Comparison of ENCODE assay signal across 1 cellular context in the genomic region with DNA sequence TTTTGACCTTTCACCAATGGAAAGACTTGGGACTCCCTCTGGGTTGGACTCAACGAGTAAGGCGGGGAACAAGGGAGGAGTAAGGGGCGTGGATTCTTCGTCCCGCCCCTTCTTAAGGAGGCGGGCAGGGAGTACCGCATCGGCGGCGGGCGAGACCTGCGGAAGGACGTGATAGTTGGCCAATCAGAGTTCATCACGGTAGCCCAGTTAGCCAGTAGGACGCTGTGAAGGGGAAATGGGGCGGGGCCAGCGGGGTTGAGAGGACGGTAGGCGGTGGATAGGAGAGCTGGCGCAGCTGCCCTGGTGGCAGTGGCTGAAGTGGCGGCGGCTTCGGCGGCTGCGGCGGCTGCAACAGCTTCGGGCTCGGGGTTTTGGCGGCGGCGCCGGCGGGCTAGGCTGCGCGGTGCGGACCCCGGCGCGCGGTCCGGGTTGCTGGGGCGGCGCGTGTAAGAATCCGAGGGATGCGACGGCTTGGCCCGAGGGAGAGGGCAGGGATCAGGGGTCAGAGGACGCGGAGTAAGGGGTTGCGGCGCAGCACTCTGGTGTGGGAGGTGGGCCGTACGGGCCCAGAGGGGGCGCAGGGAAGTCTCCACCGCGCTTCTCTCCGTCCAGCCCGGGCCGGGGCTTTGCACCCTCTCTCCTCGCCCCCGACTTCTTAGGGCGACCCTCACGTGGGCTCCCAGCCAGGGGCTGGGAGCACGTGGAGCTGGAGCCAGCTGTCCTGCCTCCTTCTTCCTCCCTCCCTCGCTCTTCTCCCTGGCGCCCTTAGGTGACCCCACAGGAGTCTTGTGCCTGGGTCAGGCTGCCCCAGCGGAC.
TF ChIP-seq lines count a peak whose summit lies in the region.

A gene (plus strand): TSS at position 284 of the 816 bp plus-strand sequence. CDS start 5,389 bp downstream, outside the sequence.

TF ChIP-seq in HepG2, 621 proteins besides CTCF, POLR2A, EP300 and RAD21 (continued from another document and continues in another):
- TF ChIP-seq MXI1 (IDR thresholded peaks at IDR 0.05; ENCODE audit: borderline replicate concordance, low read depth, low read length), result peak; percentile 54; the same call in 1 of the 3 replicates
- TF ChIP-seq ZSCAN21 (CRISPR knock-in tag; IDR thresholded peaks at IDR 0.05; ENCODE audit: borderline replicate concordance), result peak; percentile 80
- no peak for TF ChIP-seq ZNF598 (CRISPR knock-in tag; IDR thresholded peaks at IDR 0.05; ENCODE audit: borderline replicate concordance)
- TF ChIP-seq POLR2AphosphoS2 (IDR thresholded peaks at IDR 0.05; ENCODE audit: low read depth, low read length), result 0 out of 2 replicates have a peak, but pooled peaks have one; percentile 10
- TF ChIP-seq ZNF430 (CRISPR knock-in tag; IDR thresholded peaks at IDR 0.05), result peak; percentile 28; the same call in 1 of the 2 replicates
- TF ChIP-seq, protein P1, sequence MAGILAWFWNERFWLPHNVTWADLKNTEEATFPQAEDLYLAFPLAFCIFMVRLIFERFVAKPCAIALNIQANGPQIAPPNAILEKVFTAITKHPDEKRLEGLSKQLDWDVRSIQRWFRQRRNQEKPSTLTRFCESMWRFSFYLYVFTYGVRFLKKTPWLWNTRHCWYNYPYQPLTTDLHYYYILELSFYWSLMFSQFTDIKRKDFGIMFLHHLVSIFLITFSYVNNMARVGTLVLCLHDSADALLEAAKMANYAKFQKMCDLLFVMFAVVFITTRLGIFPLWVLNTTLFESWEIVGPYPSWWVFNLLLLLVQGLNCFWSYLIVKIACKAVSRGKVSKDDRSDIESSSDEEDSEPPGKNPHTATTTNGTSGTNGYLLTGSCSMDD (CRISPR knock-in tag; IDR thresholded peaks at IDR 0.05), result no peak
- TF ChIP-seq SRSF4 (IDR thresholded peaks at IDR 0.05; ENCODE audit: low read depth, low read length, poor library complexity, severe bottlenecking), result peak; percentile 56
- TF ChIP-seq KAT8 (CRISPR knock-in tag; IDR thresholded peaks at IDR 0.05), result 0 out of 2 replicates have a peak, but pooled peaks have one; percentile 37
- TF ChIP-seq ZNF274 (CRISPR knock-in tag; IDR thresholded peaks at IDR 0.05), result 0 out of 2 replicates have a peak, but pooled peaks have one; percentile 38
- TF ChIP-seq BRD4 (CRISPR knock-in tag; IDR thresholded peaks at IDR 0.05), result no peak
- TF ChIP-seq KMT2A (CRISPR knock-in tag; IDR thresholded peaks at IDR 0.05), result peak; percentile 55
- TF ChIP-seq, protein P2, sequence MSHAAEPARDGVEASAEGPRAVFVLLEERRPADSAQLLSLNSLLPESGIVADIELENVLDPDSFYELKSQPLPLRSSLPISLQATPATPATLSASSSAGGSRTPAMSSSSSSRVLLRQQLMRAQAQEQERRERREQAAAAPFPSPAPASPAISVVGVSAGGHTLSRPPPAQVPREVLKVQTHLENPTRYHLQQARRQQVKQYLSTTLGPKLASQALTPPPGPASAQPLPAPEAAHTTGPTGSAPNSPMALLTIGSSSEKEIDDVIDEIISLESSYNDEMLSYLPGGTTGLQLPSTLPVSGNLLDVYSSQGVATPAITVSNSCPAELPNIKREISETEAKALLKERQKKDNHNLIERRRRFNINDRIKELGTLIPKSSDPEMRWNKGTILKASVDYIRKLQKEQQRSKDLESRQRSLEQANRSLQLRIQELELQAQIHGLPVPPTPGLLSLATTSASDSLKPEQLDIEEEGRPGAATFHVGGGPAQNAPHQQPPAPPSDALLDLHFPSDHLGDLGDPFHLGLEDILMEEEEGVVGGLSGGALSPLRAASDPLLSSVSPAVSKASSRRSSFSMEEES (CRISPR knock-in tag; IDR thresholded peaks at IDR 0.05), result no peak
- TF ChIP-seq, protein P3, sequence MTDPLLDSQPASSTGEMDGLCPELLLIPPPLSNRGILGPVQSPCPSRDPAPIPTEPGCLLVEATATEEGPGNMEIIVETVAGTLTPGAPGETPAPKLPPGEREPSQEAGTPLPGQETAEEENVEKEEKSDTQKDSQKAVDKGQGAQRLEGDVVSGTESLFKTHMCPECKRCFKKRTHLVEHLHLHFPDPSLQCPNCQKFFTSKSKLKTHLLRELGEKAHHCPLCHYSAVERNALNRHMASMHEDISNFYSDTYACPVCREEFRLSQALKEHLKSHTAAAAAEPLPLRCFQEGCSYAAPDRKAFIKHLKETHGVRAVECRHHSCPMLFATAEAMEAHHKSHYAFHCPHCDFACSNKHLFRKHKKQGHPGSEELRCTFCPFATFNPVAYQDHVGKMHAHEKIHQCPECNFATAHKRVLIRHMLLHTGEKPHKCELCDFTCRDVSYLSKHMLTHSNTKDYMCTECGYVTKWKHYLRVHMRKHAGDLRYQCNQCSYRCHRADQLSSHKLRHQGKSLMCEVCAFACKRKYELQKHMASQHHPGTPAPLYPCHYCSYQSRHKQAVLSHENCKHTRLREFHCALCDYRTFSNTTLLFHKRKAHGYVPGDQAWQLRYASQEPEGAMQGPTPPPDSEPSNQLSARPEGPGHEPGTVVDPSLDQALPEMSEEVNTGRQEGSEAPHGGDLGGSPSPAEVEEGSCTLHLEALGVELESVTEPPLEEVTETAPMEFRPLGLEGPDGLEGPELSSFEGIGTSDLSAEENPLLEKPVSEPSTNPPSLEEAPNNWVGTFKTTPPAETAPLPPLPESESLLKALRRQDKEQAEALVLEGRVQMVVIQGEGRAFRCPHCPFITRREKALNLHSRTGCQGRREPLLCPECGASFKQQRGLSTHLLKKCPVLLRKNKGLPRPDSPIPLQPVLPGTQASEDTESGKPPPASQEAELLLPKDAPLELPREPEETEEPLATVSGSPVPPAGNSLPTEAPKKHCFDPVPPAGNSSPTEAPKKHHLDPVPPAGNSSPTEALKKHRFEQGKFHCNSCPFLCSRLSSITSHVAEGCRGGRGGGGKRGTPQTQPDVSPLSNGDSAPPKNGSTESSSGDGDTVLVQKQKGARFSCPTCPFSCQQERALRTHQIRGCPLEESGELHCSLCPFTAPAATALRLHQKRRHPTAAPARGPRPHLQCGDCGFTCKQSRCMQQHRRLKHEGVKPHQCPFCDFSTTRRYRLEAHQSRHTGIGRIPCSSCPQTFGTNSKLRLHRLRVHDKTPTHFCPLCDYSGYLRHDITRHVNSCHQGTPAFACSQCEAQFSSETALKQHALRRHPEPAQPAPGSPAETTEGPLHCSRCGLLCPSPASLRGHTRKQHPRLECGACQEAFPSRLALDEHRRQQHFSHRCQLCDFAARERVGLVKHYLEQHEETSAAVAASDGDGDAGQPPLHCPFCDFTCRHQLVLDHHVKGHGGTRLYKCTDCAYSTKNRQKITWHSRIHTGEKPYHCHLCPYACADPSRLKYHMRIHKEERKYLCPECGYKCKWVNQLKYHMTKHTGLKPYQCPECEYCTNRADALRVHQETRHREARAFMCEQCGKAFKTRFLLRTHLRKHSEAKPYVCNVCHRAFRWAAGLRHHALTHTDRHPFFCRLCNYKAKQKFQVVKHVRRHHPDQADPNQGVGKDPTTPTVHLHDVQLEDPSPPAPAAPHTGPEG (CRISPR knock-in tag; IDR thresholded peaks at IDR 0.05), result no peak
- no peak for TF ChIP-seq ZNF781 (CRISPR knock-in tag; IDR thresholded peaks at IDR 0.05; ENCODE audit: borderline replicate concordance, not compliant biosample characterization)
- TF ChIP-seq REL (CRISPR knock-in tag; conservative IDR thresholded peaks at IDR 0.05), result 0 out of 2 replicates have a peak, but pooled peaks have one; percentile 63
- TF ChIP-seq, protein P4, sequence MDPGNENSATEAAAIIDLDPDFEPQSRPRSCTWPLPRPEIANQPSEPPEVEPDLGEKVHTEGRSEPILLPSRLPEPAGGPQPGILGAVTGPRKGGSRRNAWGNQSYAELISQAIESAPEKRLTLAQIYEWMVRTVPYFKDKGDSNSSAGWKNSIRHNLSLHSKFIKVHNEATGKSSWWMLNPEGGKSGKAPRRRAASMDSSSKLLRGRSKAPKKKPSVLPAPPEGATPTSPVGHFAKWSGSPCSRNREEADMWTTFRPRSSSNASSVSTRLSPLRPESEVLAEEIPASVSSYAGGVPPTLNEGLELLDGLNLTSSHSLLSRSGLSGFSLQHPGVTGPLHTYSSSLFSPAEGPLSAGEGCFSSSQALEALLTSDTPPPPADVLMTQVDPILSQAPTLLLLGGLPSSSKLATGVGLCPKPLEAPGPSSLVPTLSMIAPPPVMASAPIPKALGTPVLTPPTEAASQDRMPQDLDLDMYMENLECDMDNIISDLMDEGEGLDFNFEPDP (CRISPR knock-in tag; conservative IDR thresholded peaks at IDR 0.05), result 0 out of 2 replicates have a peak, but pooled peaks have one; percentile 67
- no peak for TF ChIP-seq SIN3B (IDR thresholded peaks at IDR 0.05; ENCODE audit: low read length)
- TF ChIP-seq, protein P5, sequence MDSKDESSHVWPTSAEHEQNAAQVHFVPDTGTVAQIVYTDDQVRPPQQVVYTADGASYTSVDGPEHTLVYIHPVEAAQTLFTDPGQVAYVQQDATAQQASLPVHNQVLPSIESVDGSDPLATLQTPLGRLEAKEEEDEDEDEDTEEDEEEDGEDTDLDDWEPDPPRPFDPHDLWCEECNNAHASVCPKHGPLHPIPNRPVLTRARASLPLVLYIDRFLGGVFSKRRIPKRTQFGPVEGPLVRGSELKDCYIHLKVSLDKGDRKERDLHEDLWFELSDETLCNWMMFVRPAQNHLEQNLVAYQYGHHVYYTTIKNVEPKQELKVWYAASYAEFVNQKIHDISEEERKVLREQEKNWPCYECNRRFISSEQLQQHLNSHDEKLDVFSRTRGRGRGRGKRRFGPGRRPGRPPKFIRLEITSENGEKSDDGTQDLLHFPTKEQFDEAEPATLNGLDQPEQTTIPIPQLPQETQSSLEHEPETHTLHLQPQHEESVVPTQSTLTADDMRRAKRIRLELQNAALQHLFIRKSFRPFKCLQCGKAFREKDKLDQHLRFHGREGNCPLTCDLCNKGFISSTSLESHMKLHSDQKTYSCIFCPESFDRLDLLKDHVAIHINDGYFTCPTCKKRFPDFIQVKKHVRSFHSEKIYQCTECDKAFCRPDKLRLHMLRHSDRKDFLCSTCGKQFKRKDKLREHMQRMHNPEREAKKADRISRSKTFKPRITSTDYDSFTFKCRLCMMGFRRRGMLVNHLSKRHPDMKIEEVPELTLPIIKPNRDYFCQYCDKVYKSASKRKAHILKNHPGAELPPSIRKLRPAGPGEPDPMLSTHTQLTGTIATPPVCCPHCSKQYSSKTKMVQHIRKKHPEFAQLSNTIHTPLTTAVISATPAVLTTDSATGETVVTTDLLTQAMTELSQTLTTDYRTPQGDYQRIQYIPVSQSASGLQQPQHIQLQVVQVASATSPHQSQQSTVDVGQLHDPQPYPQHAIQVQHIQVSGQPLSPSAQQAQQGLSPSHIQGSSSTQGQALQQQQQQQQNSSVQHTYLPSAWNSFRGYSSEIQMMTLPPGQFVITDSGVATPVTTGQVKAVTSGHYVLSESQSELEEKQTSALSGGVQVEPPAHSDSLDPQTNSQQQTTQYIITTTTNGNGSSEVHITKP (CRISPR knock-in tag; IDR thresholded peaks at IDR 0.05; ENCODE audit: low read depth), result no peak
- TF ChIP-seq RXRA (CRISPR knock-in tag; IDR thresholded peaks at IDR 0.05), result peak; percentile 86
- TF ChIP-seq SALL1 (CRISPR knock-in tag; IDR thresholded peaks at IDR 0.05), result peak; percentile 36; the same call in 1 of the 2 replicates
- TF ChIP-seq, protein P6, sequence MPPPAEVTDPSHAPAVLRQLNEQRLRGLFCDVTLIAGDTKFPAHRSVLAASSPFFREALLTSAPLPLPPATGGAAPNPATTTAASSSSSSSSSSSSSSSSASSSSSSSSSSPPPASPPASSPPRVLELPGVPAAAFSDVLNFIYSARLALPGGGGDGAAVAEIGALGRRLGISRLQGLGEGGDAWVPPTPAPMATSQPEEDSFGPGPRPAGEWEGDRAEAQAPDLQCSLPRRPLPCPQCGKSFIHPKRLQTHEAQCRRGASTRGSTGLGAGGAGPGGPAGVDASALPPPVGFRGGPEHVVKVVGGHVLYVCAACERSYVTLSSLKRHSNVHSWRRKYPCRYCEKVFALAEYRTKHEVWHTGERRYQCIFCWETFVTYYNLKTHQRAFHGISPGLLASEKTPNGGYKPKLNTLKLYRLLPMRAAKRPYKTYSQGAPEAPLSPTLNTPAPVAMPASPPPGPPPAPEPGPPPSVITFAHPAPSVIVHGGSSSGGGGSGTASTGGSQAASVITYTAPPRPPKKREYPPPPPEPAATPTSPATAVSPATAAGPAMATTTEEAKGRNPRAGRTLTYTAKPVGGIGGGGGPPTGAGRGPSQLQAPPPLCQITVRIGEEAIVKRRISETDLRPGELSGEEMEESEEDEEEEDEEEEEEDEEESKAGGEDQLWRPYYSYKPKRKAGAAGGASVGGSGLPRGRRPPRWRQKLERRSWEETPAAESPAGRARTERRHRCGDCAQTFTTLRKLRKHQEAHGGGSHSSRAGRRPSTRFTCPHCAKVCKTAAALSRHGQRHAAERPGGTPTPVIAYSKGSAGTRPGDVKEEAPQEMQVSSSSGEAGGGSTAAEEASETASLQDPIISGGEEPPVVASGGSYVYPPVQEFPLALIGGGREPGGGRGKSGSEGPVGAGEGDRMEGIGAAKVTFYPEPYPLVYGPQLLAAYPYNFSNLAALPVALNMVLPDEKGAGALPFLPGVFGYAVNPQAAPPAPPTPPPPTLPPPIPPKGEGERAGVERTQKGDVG (CRISPR knock-in tag; IDR thresholded peaks at IDR 0.05; ENCODE audit: borderline replicate concordance), result peak; percentile 16; the same call in 1 of the 2 replicates
- TF ChIP-seq, protein P7, sequence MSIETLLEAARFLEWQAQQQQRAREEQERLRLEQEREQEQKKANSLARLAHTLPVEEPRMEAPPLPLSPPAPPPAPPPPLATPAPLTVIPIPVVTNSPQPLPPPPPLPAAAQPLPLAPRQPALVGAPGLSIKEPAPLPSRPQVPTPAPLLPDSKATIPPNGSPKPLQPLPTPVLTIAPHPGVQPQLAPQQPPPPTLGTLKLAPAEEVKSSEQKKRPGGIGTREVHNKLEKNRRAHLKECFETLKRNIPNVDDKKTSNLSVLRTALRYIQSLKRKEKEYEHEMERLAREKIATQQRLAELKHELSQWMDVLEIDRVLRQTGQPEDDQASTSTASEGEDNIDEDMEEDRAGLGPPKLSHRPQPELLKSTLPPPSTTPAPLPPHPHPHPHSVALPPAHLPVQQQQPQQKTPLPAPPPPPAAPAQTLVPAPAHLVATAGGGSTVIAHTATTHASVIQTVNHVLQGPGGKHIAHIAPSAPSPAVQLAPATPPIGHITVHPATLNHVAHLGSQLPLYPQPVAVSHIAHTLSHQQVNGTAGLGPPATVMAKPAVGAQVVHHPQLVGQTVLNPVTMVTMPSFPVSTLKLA (IDR thresholded peaks at IDR 0.05), result peak; percentile 49
- peak; percentile 70; the same call in 1 of the 2 replicates for TF ChIP-seq ARHGAP35 (CRISPR knock-in tag; IDR thresholded peaks at IDR 0.05; ENCODE audit: borderline replicate concordance)
- TF ChIP-seq MED13 (CRISPR knock-in tag; IDR thresholded peaks at IDR 0.05), result 0 out of 2 replicates have a peak, but pooled peaks have one; percentile 11
- no peak for TF ChIP-seq ZMAT3 (CRISPR knock-in tag; conservative IDR thresholded peaks at IDR 0.05)
- TF ChIP-seq ZNF549 (CRISPR knock-in tag; IDR thresholded peaks at IDR 0.05), result no peak
- 0 out of 2 replicates have a peak, but pooled peaks have one; percentile 38 for TF ChIP-seq RFXANK (CRISPR knock-in tag; IDR thresholded peaks at IDR 0.05)
- peak; percentile 44; the same call in 1 of the 2 replicates for TF ChIP-seq GABPB1 (CRISPR knock-in tag; IDR thresholded peaks at IDR 0.05)
- 0 out of 2 replicates have a peak, but pooled peaks have one; percentile 37 for TF ChIP-seq ZNF670 (CRISPR knock-in tag; IDR thresholded peaks at IDR 0.05; ENCODE audit: borderline replicate concordance)
- TF ChIP-seq ZNF850 (CRISPR knock-in tag; conservative IDR thresholded peaks at IDR 0.05), result no peak
- TF ChIP-seq, protein P8, sequence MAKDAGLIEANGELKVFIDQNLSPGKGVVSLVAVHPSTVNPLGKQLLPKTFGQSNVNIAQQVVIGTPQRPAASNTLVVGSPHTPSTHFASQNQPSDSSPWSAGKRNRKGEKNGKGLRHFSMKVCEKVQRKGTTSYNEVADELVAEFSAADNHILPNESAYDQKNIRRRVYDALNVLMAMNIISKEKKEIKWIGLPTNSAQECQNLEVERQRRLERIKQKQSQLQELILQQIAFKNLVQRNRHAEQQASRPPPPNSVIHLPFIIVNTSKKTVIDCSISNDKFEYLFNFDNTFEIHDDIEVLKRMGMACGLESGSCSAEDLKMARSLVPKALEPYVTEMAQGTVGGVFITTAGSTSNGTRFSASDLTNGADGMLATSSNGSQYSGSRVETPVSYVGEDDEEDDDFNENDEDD (CRISPR knock-in tag; IDR thresholded peaks at IDR 0.05; ENCODE audit: borderline replicate concordance), result peak; percentile 5; the same call in 1 of the 2 replicates
- no peak for TF ChIP-seq ZEB1 (IDR thresholded peaks at IDR 0.05; ENCODE audit: insufficient replicate concordance, low read depth)
